ENCODE assay signal across 21 cellular contexts in genomic region chr9:13491493-13492424, GRCh38.
DNase-seq lines count a peak whose midpoint lies in the region; ATAC-seq and TF ChIP-seq lines count a peak whose summit lies in the region.
"Had no signal": no experiment of that assay in that cellular context is flagged by ENCODE, and none has a peak within 500 bp of the region (broad histone marks: within the 10 kb centered on the region; RNA-seq: fewer than 3 reads in every experiment).

No MANE protein-coding gene starts in this region.

- H3K9me3 ChIP-seq in adipocyte (ENCODE audit: control insufficient read depth, low read length) (no peaks in the 10 kb centered on the region), iPS-18a (ENCODE audit: control insufficient read depth, low read depth, low read length) (peaks cover 4% of the 10 kb centered on the region), suprapubic skin (no peaks in the 10 kb centered on the region)
- H3K9me3 ChIP-seq: uterus had no signal

- TF ChIP-seq EP300 in suprapubic skin (IDR thresholded peaks at IDR 0.05): no peak

- H3K4me3 ChIP-seq in adipocyte (ENCODE audit: low read length) (peak overlapping the region; percentile 0), iPS-18a (ENCODE audit: low read length) (peak overlapping the region; percentile 23), suprapubic skin (no peak overlapping the region)
- H3K4me3 ChIP-seq: dorsolateral prefrontal cortex, uterus had no signal

- in situ Hi-C loops in KBM-7 (cut with MboI; ENCODE audit: low pct_unique_long_range_greater_than_20kb, low sequenced_read_pairs): no loop called here

- peak overlapping the region; percentile 59 for H3K9ac ChIP-seq in adipocyte (ENCODE audit: low read length)
- H3K9ac ChIP-seq in iPS-18a (ENCODE audit: low read length): peak overlapping the region; percentile 44

- TF ChIP-seq POLR2A in suprapubic skin (IDR thresholded peaks at IDR 0.05): no peak

- peaks cover 19% of the 10 kb centered on the region for H3K4me1 ChIP-seq in adipocyte (ENCODE audit: control insufficient read depth, insufficient read depth, low read length)
- peaks cover 51% of the 10 kb centered on the region for H3K4me1 ChIP-seq in iPS-18a (ENCODE audit: control insufficient read depth, low read depth, low read length)
- peaks cover 34% of the 10 kb centered on the region for H3K4me1 ChIP-seq in suprapubic skin
- H3K4me1 ChIP-seq: uterus had no signal

- ATAC-seq in HG02852 (IDR thresholded peaks at IDR 0.05; ENCODE audit: unreplicated experiment): no peak
- ATAC-seq: HepG2 had no signal

- no peaks in the 10 kb centered on the region for H3K27me3 ChIP-seq in adipocyte (replicated peaks; ENCODE audit: control insufficient read depth, insufficient read depth, low read length)
- H3K27me3 ChIP-seq in iPS-18a (ENCODE audit: control insufficient read depth, insufficient read depth, low read length): no peaks in the 10 kb centered on the region
- H3K27me3 ChIP-seq in suprapubic skin: no peaks in the 10 kb centered on the region
- H3K27me3 ChIP-seq: dorsolateral prefrontal cortex, uterus had no signal

- TF ChIP-seq CTCF in suprapubic skin (IDR thresholded peaks at IDR 0.05): no peak

- H3K36me3 ChIP-seq in adipocyte (ENCODE audit: control insufficient read depth, insufficient read depth, low read length, severe bottlenecking): no peaks in the 10 kb centered on the region
- no peaks in the 10 kb centered on the region for H3K36me3 ChIP-seq in iPS-18a (ENCODE audit: control insufficient read depth, low read depth, low read length)
- H3K36me3 ChIP-seq in suprapubic skin: no peaks in the 10 kb centered on the region
- H3K36me3 ChIP-seq: uterus had no signal

- peak overlapping the region; percentile 89 for H3K27ac ChIP-seq in iPS-18a (ENCODE audit: low read length)
- peak overlapping the region; percentile 44 for H3K27ac ChIP-seq in suprapubic skin
- H3K27ac ChIP-seq: dorsolateral prefrontal cortex had no signal

- 82% methylated on average over 11 of the region's 11 CpGs for WGBS in suprapubic skin

- DNase-seq in NCI-H748 (lab: John Stamatoyannopoulos, UW; ENCODE audit: unreplicated experiment) (peak; percentile 53), NCI-H748 treated with DMSO at 0.1 percent for 48 hours (lab: John Stamatoyannopoulos, UW) (no peak), adipocyte (ENCODE audit: low read depth) (no peak), suprapubic skin (ENCODE audit: low spot score in 2 of 2) (no peak), KBM-7 (no peak), NCI-H1105 treated with DMSO at 0.1 percent for 48 hours (lab: John Stamatoyannopoulos, UW) (no peak)
- DNase-seq: activated CD4-positive, CD25-positive, alpha-beta regulatory T cell treated with anti-CD3 and anti-CD28 coated beads, Interleukin-2, amount 50 U/mL, for 72 hours; activated naive CD4-positive, alpha-beta T cell; activated T-cell treated with anti-CD3 and anti-CD28 coated beads, Interleukin-2, amount 50 U/mL, for 24 hours; amygdala; central memory CD4-positive, alpha-beta T cell; COR-L47; DND-41; dorsolateral prefrontal cortex; erythroblast; foreskin melanocyte; NCI-H1417 treated with DMSO at 0.1 percent for 48 hours; uterus had no signal
